Comparison of ENCODE assay signal across 3 cellular contexts in genomic region chr1:43648448-43648847, GRCh38.
TF ChIP-seq lines count a peak whose summit lies in the region.

No MANE protein-coding gene starts in this region.

TF ChIP-seq in SK-N-SH, 30 proteins besides CTCF, POLR2A, EP300 and RAD21:
- TF ChIP-seq, protein P1, sequence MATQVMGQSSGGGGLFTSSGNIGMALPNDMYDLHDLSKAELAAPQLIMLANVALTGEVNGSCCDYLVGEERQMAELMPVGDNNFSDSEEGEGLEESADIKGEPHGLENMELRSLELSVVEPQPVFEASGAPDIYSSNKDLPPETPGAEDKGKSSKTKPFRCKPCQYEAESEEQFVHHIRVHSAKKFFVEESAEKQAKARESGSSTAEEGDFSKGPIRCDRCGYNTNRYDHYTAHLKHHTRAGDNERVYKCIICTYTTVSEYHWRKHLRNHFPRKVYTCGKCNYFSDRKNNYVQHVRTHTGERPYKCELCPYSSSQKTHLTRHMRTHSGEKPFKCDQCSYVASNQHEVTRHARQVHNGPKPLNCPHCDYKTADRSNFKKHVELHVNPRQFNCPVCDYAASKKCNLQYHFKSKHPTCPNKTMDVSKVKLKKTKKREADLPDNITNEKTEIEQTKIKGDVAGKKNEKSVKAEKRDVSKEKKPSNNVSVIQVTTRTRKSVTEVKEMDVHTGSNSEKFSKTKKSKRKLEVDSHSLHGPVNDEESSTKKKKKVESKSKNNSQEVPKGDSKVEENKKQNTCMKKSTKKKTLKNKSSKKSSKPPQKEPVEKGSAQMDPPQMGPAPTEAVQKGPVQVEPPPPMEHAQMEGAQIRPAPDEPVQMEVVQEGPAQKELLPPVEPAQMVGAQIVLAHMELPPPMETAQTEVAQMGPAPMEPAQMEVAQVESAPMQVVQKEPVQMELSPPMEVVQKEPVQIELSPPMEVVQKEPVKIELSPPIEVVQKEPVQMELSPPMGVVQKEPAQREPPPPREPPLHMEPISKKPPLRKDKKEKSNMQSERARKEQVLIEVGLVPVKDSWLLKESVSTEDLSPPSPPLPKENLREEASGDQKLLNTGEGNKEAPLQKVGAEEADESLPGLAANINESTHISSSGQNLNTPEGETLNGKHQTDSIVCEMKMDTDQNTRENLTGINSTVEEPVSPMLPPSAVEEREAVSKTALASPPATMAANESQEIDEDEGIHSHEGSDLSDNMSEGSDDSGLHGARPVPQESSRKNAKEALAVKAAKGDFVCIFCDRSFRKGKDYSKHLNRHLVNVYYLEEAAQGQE (IDR thresholded peaks at IDR 0.05; ENCODE audit: low read depth, low read length) = no peak
- TF ChIP-seq NFIC (IDR thresholded peaks at IDR 0.05; ENCODE audit: borderline replicate concordance) (no peak), USF1 (IDR thresholded peaks at IDR 0.05; ENCODE audit: borderline replicate concordance, low read depth) (no peak), RXRA (IDR thresholded peaks at IDR 0.05; ENCODE audit: borderline replicate concordance, low read depth) (no peak), ZBTB33 (IDR thresholded peaks at IDR 0.05; ENCODE audit: borderline replicate concordance, low read depth) (no peak), GATA2 (CRISPR knock-in tag; IDR thresholded peaks at IDR 0.05) (no peak), ELF1 (IDR thresholded peaks at IDR 0.05) (no peak), TAF1 (IDR thresholded peaks at IDR 0.05; ENCODE audit: borderline replicate concordance, low read depth, low read length) (no peak), SIN3A (IDR thresholded peaks at IDR 0.05; ENCODE audit: borderline replicate concordance, low read depth, low read length) (no peak), MEF2A (IDR thresholded peaks at IDR 0.05; ENCODE audit: borderline replicate concordance, low read depth) (no peak), NRF1 (IDR thresholded peaks at IDR 0.05; ENCODE audit: low read depth, low read length) (no peak), FOXM1 (IDR thresholded peaks at IDR 0.05; ENCODE audit: low read depth) (no peak), TCF12 (IDR thresholded peaks at IDR 0.05) (no peak), EZH2phosphoT487 (IDR thresholded peaks at IDR 0.05; ENCODE audit: borderline replicate concordance, low read depth) (no peak)

TF ChIP-seq in SK-N-SH treated with all-trans-retinoic acid at 6 μM for 48 hours, 23 proteins besides CTCF, POLR2A, EP300 and RAD21:
- TF ChIP-seq ESRRG (CRISPR knock-in tag; IDR thresholded peaks at IDR 0.05) (no peak), ARNTL (CRISPR knock-in tag; IDR thresholded peaks at IDR 0.05; ENCODE audit: borderline replicate concordance, low read depth) (no peak), ZNF565 (CRISPR knock-in tag; conservative IDR thresholded peaks at IDR 0.05; ENCODE audit: low read depth) (no peak), OSR1 (CRISPR knock-in tag; IDR thresholded peaks at IDR 0.05) (no peak)
- TF ChIP-seq, protein P2, sequence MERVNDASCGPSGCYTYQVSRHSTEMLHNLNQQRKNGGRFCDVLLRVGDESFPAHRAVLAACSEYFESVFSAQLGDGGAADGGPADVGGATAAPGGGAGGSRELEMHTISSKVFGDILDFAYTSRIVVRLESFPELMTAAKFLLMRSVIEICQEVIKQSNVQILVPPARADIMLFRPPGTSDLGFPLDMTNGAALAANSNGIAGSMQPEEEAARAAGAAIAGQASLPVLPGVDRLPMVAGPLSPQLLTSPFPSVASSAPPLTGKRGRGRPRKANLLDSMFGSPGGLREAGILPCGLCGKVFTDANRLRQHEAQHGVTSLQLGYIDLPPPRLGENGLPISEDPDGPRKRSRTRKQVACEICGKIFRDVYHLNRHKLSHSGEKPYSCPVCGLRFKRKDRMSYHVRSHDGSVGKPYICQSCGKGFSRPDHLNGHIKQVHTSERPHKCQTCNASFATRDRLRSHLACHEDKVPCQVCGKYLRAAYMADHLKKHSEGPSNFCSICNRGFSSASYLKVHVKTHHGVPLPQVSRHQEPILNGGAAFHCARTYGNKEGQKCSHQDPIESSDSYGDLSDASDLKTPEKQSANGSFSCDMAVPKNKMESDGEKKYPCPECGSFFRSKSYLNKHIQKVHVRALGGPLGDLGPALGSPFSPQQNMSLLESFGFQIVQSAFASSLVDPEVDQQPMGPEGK (CRISPR knock-in tag; IDR thresholded peaks at IDR 0.05; ENCODE audit: borderline replicate concordance) = no peak
- TF ChIP-seq, protein P3, sequence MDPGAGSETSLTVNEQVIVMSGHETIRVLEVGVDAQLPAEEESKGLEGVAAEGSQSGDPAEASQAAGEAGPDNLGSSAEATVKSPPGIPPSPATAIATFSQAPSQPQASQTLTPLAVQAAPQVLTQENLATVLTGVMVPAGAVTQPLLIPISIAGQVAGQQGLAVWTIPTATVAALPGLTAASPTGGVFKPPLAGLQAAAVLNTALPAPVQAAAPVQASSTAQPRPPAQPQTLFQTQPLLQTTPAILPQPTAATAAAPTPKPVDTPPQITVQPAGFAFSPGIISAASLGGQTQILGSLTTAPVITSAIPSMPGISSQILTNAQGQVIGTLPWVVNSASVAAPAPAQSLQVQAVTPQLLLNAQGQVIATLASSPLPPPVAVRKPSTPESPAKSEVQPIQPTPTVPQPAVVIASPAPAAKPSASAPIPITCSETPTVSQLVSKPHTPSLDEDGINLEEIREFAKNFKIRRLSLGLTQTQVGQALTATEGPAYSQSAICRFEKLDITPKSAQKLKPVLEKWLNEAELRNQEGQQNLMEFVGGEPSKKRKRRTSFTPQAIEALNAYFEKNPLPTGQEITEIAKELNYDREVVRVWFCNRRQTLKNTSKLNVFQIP (CRISPR knock-in tag; IDR thresholded peaks at IDR 0.05; ENCODE audit: borderline replicate concordance, low read depth) = no peak
- TF ChIP-seq, protein P4, sequence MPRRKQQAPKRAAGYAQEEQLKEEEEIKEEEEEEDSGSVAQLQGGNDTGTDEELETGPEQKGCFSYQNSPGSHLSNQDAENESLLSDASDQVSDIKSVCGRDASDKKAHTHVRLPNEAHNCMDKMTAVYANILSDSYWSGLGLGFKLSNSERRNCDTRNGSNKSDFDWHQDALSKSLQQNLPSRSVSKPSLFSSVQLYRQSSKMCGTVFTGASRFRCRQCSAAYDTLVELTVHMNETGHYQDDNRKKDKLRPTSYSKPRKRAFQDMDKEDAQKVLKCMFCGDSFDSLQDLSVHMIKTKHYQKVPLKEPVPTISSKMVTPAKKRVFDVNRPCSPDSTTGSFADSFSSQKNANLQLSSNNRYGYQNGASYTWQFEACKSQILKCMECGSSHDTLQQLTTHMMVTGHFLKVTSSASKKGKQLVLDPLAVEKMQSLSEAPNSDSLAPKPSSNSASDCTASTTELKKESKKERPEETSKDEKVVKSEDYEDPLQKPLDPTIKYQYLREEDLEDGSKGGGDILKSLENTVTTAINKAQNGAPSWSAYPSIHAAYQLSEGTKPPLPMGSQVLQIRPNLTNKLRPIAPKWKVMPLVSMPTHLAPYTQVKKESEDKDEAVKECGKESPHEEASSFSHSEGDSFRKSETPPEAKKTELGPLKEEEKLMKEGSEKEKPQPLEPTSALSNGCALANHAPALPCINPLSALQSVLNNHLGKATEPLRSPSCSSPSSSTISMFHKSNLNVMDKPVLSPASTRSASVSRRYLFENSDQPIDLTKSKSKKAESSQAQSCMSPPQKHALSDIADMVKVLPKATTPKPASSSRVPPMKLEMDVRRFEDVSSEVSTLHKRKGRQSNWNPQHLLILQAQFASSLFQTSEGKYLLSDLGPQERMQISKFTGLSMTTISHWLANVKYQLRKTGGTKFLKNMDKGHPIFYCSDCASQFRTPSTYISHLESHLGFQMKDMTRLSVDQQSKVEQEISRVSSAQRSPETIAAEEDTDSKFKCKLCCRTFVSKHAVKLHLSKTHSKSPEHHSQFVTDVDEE (CRISPR knock-in tag; IDR thresholded peaks at IDR 0.05) = no peak
- TF ChIP-seq, protein P5, sequence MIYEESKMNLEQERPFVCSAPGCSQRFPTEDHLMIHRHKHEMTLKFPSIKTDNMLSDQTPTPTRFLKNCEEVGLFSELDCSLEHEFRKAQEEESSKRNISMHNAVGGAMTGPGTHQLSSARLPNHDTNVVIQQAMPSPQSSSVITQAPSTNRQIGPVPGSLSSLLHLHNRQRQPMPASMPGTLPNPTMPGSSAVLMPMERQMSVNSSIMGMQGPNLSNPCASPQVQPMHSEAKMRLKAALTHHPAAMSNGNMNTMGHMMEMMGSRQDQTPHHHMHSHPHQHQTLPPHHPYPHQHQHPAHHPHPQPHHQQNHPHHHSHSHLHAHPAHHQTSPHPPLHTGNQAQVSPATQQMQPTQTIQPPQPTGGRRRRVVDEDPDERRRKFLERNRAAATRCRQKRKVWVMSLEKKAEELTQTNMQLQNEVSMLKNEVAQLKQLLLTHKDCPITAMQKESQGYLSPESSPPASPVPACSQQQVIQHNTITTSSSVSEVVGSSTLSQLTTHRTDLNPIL (CRISPR knock-in tag; IDR thresholded peaks at IDR 0.05; ENCODE audit: low read depth) = no peak

TF ChIP-seq in H1, 55 proteins besides CTCF, POLR2A, EP300 and RAD21:
- no peak for TF ChIP-seq BCL11A (IDR thresholded peaks at IDR 0.05; ENCODE audit: low read depth in 2 of 2, low read length in 2 of 2)
- TF ChIP-seq ATF2 (IDR thresholded peaks at IDR 0.05; ENCODE audit: low read length) = no peak
- no peak for TF ChIP-seq PHF8 (conservative IDR thresholded peaks at IDR 0.05; ENCODE audit: low read depth, low read length)
